Comparison of ENCODE assay signal across 7 cellular contexts in genomic region chr14:70086685-70087379, GRCh38.
A peak's percentile ranks its signal among the peaks of the same experiment; 100 is the strongest.
DNase-seq lines count a peak whose midpoint lies in the region; ATAC-seq, FAIRE-seq and TF ChIP-seq lines count a peak whose summit lies in the region.

No MANE protein-coding gene starts in this region.

- DNase-seq in EH (ENCODE audit: low read depth), result peak; percentile 54
- DNase-seq in HTR-8/SVneo (ENCODE audit: insufficient read length, low spot score), result peak; percentile 53
- DNase-seq in RPMI7951 (ENCODE audit: low read depth), result peak; percentile 40
- peak; percentile 5 to 25 for DNase-seq in foreskin keratinocyte
- no peak for DNase-seq in spleen

- H3K27ac ChIP-seq in foreskin keratinocyte (no peak overlapping the region), spleen (no peak overlapping the region)

- WGBS in spleen, 5 donors, result 49 to 63% (median 59%) methylated on average over 5 of the region's 5 CpGs

- H3K27me3 ChIP-seq in foreskin keratinocyte, result peaks cover 86% of the 10 kb centered on the region
- peaks cover 0 to 17% (median 0%) of the 10 kb centered on the region in 7 donors for H3K27me3 ChIP-seq in spleen (replicated peaks in 1 of 7)

- intact Hi-C loops in spleen (cut with DNase I; ENCODE audit: low total_unique reads), result no loop called here

- FAIRE-seq in HTR-8/SVneo (lab: Jason Lieb, UNC), result peak; percentile 87

- H3K9me3 ChIP-seq in spleen, result no peaks in the 10 kb centered on the region

- H3K4me1 ChIP-seq in foreskin keratinocyte (no peaks in the 10 kb centered on the region), spleen (no peaks in the 10 kb centered on the region)

- H3K36me3 ChIP-seq in spleen, result no peaks in the 10 kb centered on the region

- peak; percentile 44 for ATAC-seq in foreskin keratinocyte
- no peak for ATAC-seq in HG03135 (IDR thresholded peaks at IDR 0.05; ENCODE audit: unreplicated experiment)
- no peak for ATAC-seq in GM21717 (IDR thresholded peaks at IDR 0.05; ENCODE audit: unreplicated experiment)

- TF ChIP-seq CTCF in foreskin keratinocyte (conservative IDR thresholded peaks at IDR 0.05), result peak; percentile 74
- peak in 7 of 11 experiments; percentile 13 to 37 (median 31) for TF ChIP-seq CTCF in spleen (IDR thresholded peaks at IDR 0.05 in 8 of 11, conservative IDR thresholded peaks at IDR 0.05 in 3 of 11)

- H3K4me3 ChIP-seq in spleen, result no peak overlapping the region

- no peak for TF ChIP-seq POLR2A in spleen (IDR thresholded peaks at IDR 0.05)
